In the genomic region with DNA sequence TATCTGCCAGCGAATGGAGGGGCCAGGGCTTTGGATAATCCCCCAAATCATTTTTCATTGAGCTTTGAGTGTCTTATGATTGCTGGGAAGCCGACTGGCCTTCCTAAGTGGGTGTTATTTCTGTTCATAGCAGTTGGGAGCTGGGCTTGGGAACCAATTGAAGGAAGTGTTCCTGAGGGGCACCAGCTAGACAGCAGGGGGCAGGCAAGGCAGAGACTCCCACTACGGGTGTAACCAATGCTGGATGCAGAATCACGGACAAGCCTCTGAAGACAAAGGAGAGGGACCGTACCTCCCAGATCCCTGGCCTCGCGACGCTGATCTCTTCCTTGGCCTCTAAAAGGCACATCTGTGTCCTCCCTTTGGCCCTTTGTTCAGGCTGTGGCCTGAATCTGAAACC, we compare ENCODE assay signal across 8 cellular contexts.
DNase-seq lines count a peak whose midpoint lies in the region; ATAC-seq and TF ChIP-seq lines count a peak whose summit lies in the region.

No MANE protein-coding gene starts in this region.

- DNase-seq in Right ventricle myocardium inferior (ENCODE audit: missing footprints): no peak
- DNase-seq in cardiac septum (ENCODE audit: low spot score): no peak
- DNase-seq in SHP77 (lab: John Stamatoyannopoulos, UW): peak; percentile 47 to 68
- peak; percentile 80 for DNase-seq in glutamatergic neuron
- peak; percentile 78 for DNase-seq in retina

- H3K36me3 Mint-ChIP-seq in glutamatergic neuron (ENCODE audit: unreplicated experiment): no peaks in the 10 kb centered on the region

- intact Hi-C loops in Right ventricle myocardium inferior (cut with DNase I): loop anchor here (10.0 kb wide), 1 partner anchor 323 kb away; no protein-coding TSS in a partner anchor
- intact Hi-C loops in cardiac septum (cut with DNase I): loop anchor here (10.0 kb wide), 2 partner anchors 153 to 433 kb away; partner anchors contain the start of gene PRMT8

- peak overlapping the region; percentile 84 for H3K27ac Mint-ChIP-seq in glutamatergic neuron (ENCODE audit: unreplicated experiment)

- ATAC-seq in Right ventricle myocardium inferior (peak; percentile 81), HG02981 (IDR thresholded peaks at IDR 0.05; ENCODE audit: unreplicated experiment) (no peak), HG02588 (IDR thresholded peaks at IDR 0.05; ENCODE audit: unreplicated experiment) (no peak), GM21390 (IDR thresholded peaks at IDR 0.05; ENCODE audit: unreplicated experiment) (no peak)

- peak; percentile 46 for TF ChIP-seq CTCF in glutamatergic neuron (IDR thresholded peaks at IDR 0.05; ENCODE audit: partially characterized antibody, unreplicated experiment)

- no peaks in the 10 kb centered on the region for H3K9me3 Mint-ChIP-seq in glutamatergic neuron (ENCODE audit: unreplicated experiment)

- H3K27me3 Mint-ChIP-seq in glutamatergic neuron (ENCODE audit: unreplicated experiment): peaks cover 3% of the 10 kb centered on the region

- H3K4me3 Mint-ChIP-seq in glutamatergic neuron (ENCODE audit: unreplicated experiment): peak overlapping the region; percentile 6

- peaks cover 7% of the 10 kb centered on the region for H3K4me1 Mint-ChIP-seq in glutamatergic neuron (ENCODE audit: low read depth, unreplicated experiment)

Comparison
In these comparisons a context has a peak if more than half of its experiments do, and no peak if none do; other contexts are left out.
1. DNase-seq: peak in SHP77 (2 of 2), glutamatergic neuron (single experiment) and retina (single experiment); none in Right ventricle myocardium inferior (single experiment) and cardiac septum (single experiment).